ENCODE assay signal across 19 cellular contexts in genomic region chr17:77480509-77481215, GRCh38.
DNase-seq lines count a peak whose midpoint lies in the region; ATAC-seq and TF ChIP-seq lines count a peak whose summit lies in the region.
"Had no signal": no experiment of that assay in that cellular context is flagged by ENCODE, and none has a peak within 500 bp of the region (broad histone marks: within the 10 kb centered on the region; RNA-seq: fewer than 3 reads in every experiment).

No MANE protein-coding gene starts in this region.

- in situ Hi-C loops in mammary epithelial cell (cut with MboI; ENCODE audit: low sequenced_read_pairs in 2 of 2): no loop called here

- H3K9ac ChIP-seq in mammary epithelial cell (ENCODE audit: insufficient read depth, low read length) (no peak overlapping the region), mesenchymal stem cell (ENCODE audit: low read length) (peak overlapping the region; percentile 49)

- H2AK5ac ChIP-seq in mesenchymal stem cell (ENCODE audit: low read length, severe bottlenecking): peak overlapping the region; percentile 29

- H2BK5ac ChIP-seq in mesenchymal stem cell (ENCODE audit: low read depth, low read length, poor library complexity, severe bottlenecking): no peak overlapping the region

- H3K9me3 ChIP-seq in breast epithelium (no peaks in the 10 kb centered on the region), mammary epithelial cell (replicated peaks; ENCODE audit: insufficient read depth, low read length) (no peaks in the 10 kb centered on the region), mesenchymal stem cell (ENCODE audit: control insufficient read depth, low read length) (no peaks in the 10 kb centered on the region), testis (no peaks in the 10 kb centered on the region), mucosa of descending colon (no peaks in the 10 kb centered on the region)
- H3K9me3 ChIP-seq: A549, body of pancreas had no signal

- peak overlapping the region; percentile 57 to 73 for H2BK12ac ChIP-seq in mesenchymal stem cell (ENCODE audit: low read length in 2 of 2)

- intact Hi-C loops in breast epithelium (cut with DNase I; ENCODE audit: low total_unique reads): loop anchor here (10.0 kb wide), 1 partner anchor 46 kb away; no protein-coding TSS in a partner anchor
- intact Hi-C loops in mammary epithelial cell (cut with micrococcal nuclease): no loop called here
- intact Hi-C loops in testis (cut with DNase I; ENCODE audit: low total_unique reads): loop anchor here (5.0 kb wide), 1 partner anchor 48 kb away; no protein-coding TSS in a partner anchor
- intact Hi-C loops in mucosa of descending colon (cut with DNase I, micrococcal nuclease): no loop called here

- H2BK15ac ChIP-seq in mesenchymal stem cell (ENCODE audit: low read depth, poor library complexity, severe bottlenecking): no peak overlapping the region

- H3K4me2 ChIP-seq in mammary epithelial cell (ENCODE audit: insufficient read depth, low read depth, low read length) (no peak overlapping the region), mesenchymal stem cell (ENCODE audit: low read length, poor library complexity, severe bottlenecking) (no peak overlapping the region)
- H3K4me2 ChIP-seq: A549 had no signal

- CTCF ChIA-PET in mammary epithelial cell (lab: Charles Lee; ENCODE audit: low non-redundant PET): no interaction called here

- peaks cover 96% of the 10 kb centered on the region for H3K79me2 ChIP-seq in mammary epithelial cell (ENCODE audit: insufficient read depth, low read length)

- H4K20me1 ChIP-seq in mammary epithelial cell (ENCODE audit: insufficient read depth, low read length): peaks cover 5% of the 10 kb centered on the region

- H3K4me3 ChIP-seq in breast epithelium (peak overlapping the region in 1 of 3 donors; percentile 5), mammary epithelial cell (replicated peaks in 1 of 3; ENCODE audit: insufficient read depth in 1 of 3, low read depth in 2 of 3, low read length in 3 of 3) (no peak overlapping the region), mesenchymal stem cell (ENCODE audit: insufficient read depth in 1 of 2, low read depth in 1 of 2, low read length in 2 of 2) (peak overlapping the region in 1 of 2 experiments; percentile 12), testis (no peak overlapping the region), mucosa of descending colon (no peak overlapping the region)
- H3K4me3 ChIP-seq: A549, body of pancreas had no signal

- H3K27ac ChIP-seq in breast epithelium: peak overlapping the region; percentile 55 to 82
- H3K27ac ChIP-seq in mammary epithelial cell (ENCODE audit: insufficient read depth, low read depth, low read length): no peak overlapping the region
- H3K27ac ChIP-seq in VCaP: peak overlapping the region; percentile 44; the same call in 1 of the 2 replicates
- H3K27ac ChIP-seq in mesenchymal stem cell (ENCODE audit: low read length, poor library complexity, severe bottlenecking): peak overlapping the region; percentile 7
- peak overlapping the region; percentile 44 to 51 for H3K27ac ChIP-seq in testis
- H3K27ac ChIP-seq: body of pancreas had no signal

- BruUV-seq in mammary epithelial cell (replicated peaks; lab: Mats Ljungman, UMichigan): no TSS peak

- dilution Hi-C loops in mammary epithelial cell (cut with HindIII; ENCODE audit: low sequenced_read_pairs): no loop called here

- 41% methylated on average over 18 of the region's 25 CpGs for WGBS in mammary epithelial cell (ENCODE audit: low coverage, missing lambda C conversion rate)
- 75% methylated on average over 24 of the region's 25 CpGs for WGBS in mesenchymal stem cell
- 58 to 61% methylated on average over 11 to 25 of the region's 25 CpGs for WGBS in testis, 2 donors

- no peak for TF ChIP-seq CTCF in breast epithelium (IDR thresholded peaks at IDR 0.05)
- no peak for TF ChIP-seq CTCF in mammary epithelial cell (conservative IDR thresholded peaks at IDR 0.05 in 1 of 2, IDR thresholded peaks at IDR 0.05 in 1 of 2; ENCODE audit: extremely low read depth in 1 of 2, insufficient read depth in 1 of 2, low read depth in 1 of 2, low read length in 2 of 2)
- TF ChIP-seq CTCF in VCaP (conservative IDR thresholded peaks at IDR 0.05): no peak
- no peak for TF ChIP-seq CTCF in testis (IDR thresholded peaks at IDR 0.05)
- no peak for TF ChIP-seq CTCF in mucosa of descending colon (IDR thresholded peaks at IDR 0.05)

- peak overlapping the region; percentile 97 for H4K91ac ChIP-seq in mesenchymal stem cell (ENCODE audit: low read length)

- H3K4me1 ChIP-seq in breast epithelium (peaks cover 30 to 35% of the 10 kb centered on the region in 2 donors), mammary epithelial cell (ENCODE audit: insufficient read depth, low read length) (peaks cover 47% of the 10 kb centered on the region), mesenchymal stem cell (ENCODE audit: control insufficient read depth, insufficient read depth, low read depth, low read length) (peaks cover 57% of the 10 kb centered on the region), testis (peaks cover 79% of the 10 kb centered on the region), mucosa of descending colon (ENCODE audit: low read depth) (peaks cover 10% of the 10 kb centered on the region)

- H2AFZ ChIP-seq in mammary epithelial cell (ENCODE audit: low read depth, low read length) (no peak overlapping the region), mesenchymal stem cell (ENCODE audit: low read depth, low read length) (no peak overlapping the region)

- peaks cover 4% of the 10 kb centered on the region for H3K36me3 ChIP-seq in breast epithelium
- H3K36me3 ChIP-seq in mammary epithelial cell (ENCODE audit: insufficient read depth, low read length): peaks cover 6% of the 10 kb centered on the region
- H3K36me3 ChIP-seq in mesenchymal stem cell (ENCODE audit: control insufficient read depth in 1 of 2, insufficient read depth in 2 of 2, low read depth in 1 of 2, low read length in 2 of 2): peaks cover 31 to 47% of the 10 kb centered on the region in 2 experiments
- H3K36me3 ChIP-seq in testis (ENCODE audit: low read depth, missing control alignments): no peaks in the 10 kb centered on the region
- H3K36me3 ChIP-seq in mucosa of descending colon (ENCODE audit: low read depth): peaks cover 7% of the 10 kb centered on the region

- peak overlapping the region; percentile 35 for H3K4ac ChIP-seq in mesenchymal stem cell (ENCODE audit: low read depth in 1 of 2, low read length in 2 of 2)

- no peak overlapping the region for H3K23ac ChIP-seq in mesenchymal stem cell (ENCODE audit: low read length in 2 of 2)

- H3K79me1 ChIP-seq in mesenchymal stem cell (replicated peaks; ENCODE audit: low read length, poor library complexity, severe bottlenecking): peaks cover 24% of the 10 kb centered on the region

- peak overlapping the region; percentile 82 for H2BK120ac ChIP-seq in mesenchymal stem cell (ENCODE audit: low read depth, low read length)

- no peak for ATAC-seq in mucosa of descending colon
- ATAC-seq: activated T-helper 17 cell treated with anti-CD3 and anti-CD28 coated beads, Interleukin-2, amount 50 U/mL, for 72 hours; body of pancreas; left colon had no signal

- DNase-seq in breast epithelium (ENCODE audit: low spot score in 2 of 2) (no peak), mammary epithelial cell (no peak), mesenchymal stem cell (no peak), testis (no peak), mucosa of descending colon (no peak), cerebellar cortex (ENCODE audit: low spot score) (no peak)
- no peak for DNase-seq in stimulated activated naive CD4-positive, alpha-beta T cell treated with Interleukin-2 at 50 U/mL for 16 hours (lab: John Stamatoyannopoulos, UW)
- DNase-seq: activated CD4-positive, alpha-beta T cell treated with anti-CD3 and anti-CD28 coated beads, Interleukin-2, amount 10 ng/mL, durations not matched to agents 7 days and 5 days; body of pancreas; DMS 273 treated with DMSO at 0.1 percent for 48 hours; Kasumi-1; NCI-H2029; NCI-H524 treated with DMSO at 0.1 percent for 48 hours; nephron progenitor cell; T-helper 9 cell had no signal

- TF ChIP-seq POLR2A in breast epithelium (IDR thresholded peaks at IDR 0.05): no peak
- no peak for TF ChIP-seq POLR2A in testis (IDR thresholded peaks at IDR 0.05)

- peak overlapping the region in 1 of 2 experiments; percentile 79 for H3K14ac ChIP-seq in mesenchymal stem cell (ENCODE audit: low read length in 2 of 2)

- H4K8ac ChIP-seq in mesenchymal stem cell (ENCODE audit: low read length): peak overlapping the region; percentile 96

- H3K18ac ChIP-seq in mesenchymal stem cell (ENCODE audit: low read depth in 1 of 2, low read length in 2 of 2): peak overlapping the region; percentile 72 to 93

- H3K27me3 ChIP-seq in breast epithelium: no peaks in the 10 kb centered on the region
- no peaks in the 10 kb centered on the region for H3K27me3 ChIP-seq in mammary epithelial cell (ENCODE audit: insufficient read depth, low read length)
- H3K27me3 ChIP-seq in mesenchymal stem cell (ENCODE audit: control insufficient read depth in 1 of 2, insufficient read depth in 1 of 2, low read length in 2 of 2): no peaks in the 10 kb centered on the region
- no peaks in the 10 kb centered on the region for H3K27me3 ChIP-seq in testis
- H3K27me3 ChIP-seq: body of pancreas had no signal

Comparison
In these comparisons a context has a peak if more than half of its experiments do, and no peak if none do; other contexts are left out.
1. intact Hi-C loops: an anchor here in breast epithelium (10.0 kb wide) and testis (5.0 kb wide); none called in mammary epithelial cell and mucosa of descending colon.